Comparison of ENCODE assay signal across 8 cellular contexts in genomic region chr16:53775821-53776431, GRCh38.
DNase-seq lines count a peak whose midpoint lies in the region; ATAC-seq and TF ChIP-seq lines count a peak whose summit lies in the region.

No MANE protein-coding gene starts in this region.

- CTCF ChIA-PET in PC-3 (lab: Charles Lee), result interaction anchor here (0.6 to 1.1 kb wide), 2 partner anchors 114 to 226 kb away, joined by 3 to 5 read pairs; no protein-coding TSS in a partner anchor

- H3K36me3 ChIP-seq in PC-3 (ENCODE audit: low read depth, low read length), result no peaks in the 10 kb centered on the region
- H3K36me3 ChIP-seq in fibroblast of lung (ENCODE audit: control insufficient read depth, insufficient read depth, low read length), result no peaks in the 10 kb centered on the region

- intact Hi-C loops in PC-3 (cut with micrococcal nuclease), result loop anchor here (10.0 kb wide), 2 partner anchors 309 to 1689 kb away; no protein-coding TSS in a partner anchor
- intact Hi-C loops in sciatic nerve (cut with DNase I), result no loop called here

- no peaks in the 10 kb centered on the region for H3K27me3 Mint-ChIP-seq in activated naive CD8-positive, alpha-beta T cell treated with anti-CD3 and anti-CD28 coated beads for 36 hours

- H3K4me3 Mint-ChIP-seq in activated naive CD8-positive, alpha-beta T cell treated with anti-CD3 and anti-CD28 coated beads for 36 hours, result no peak overlapping the region

- TF ChIP-seq CTCF in PC-3 (conservative IDR thresholded peaks at IDR 0.05; ENCODE audit: low read depth, low read length) (no peak), fibroblast of lung (conservative IDR thresholded peaks at IDR 0.05 in 1 of 2, IDR thresholded peaks at IDR 0.05 in 1 of 2; ENCODE audit: low read depth in 1 of 2, low read length in 2 of 2) (no peak)

- H2AFZ ChIP-seq in PC-3 (ENCODE audit: low read length) (0 out of 2 replicates have a peak overlapping the region, but pooled peaks have one; percentile 46), fibroblast of lung (ENCODE audit: low read length) (no peak overlapping the region)

- DNase-seq in ELR (ENCODE audit: low read depth) (peak; percentile 93), PC-3 (peak; percentile 89), fibroblast of lung (ENCODE audit: low read depth in 2 of 2) (peak; percentile 90 to 97), sciatic nerve (ENCODE audit: low spot score) (no peak), GDM1 (lab: John Stamatoyannopoulos, UW) (no peak), NCI-H526 (lab: John Stamatoyannopoulos, UW) (no peak)
- DNase-seq in activated naive CD8-positive, alpha-beta T cell treated with anti-CD3 and anti-CD28 coated beads for 36 hours, result no peak

- H3K27ac Mint-ChIP-seq in activated naive CD8-positive, alpha-beta T cell treated with anti-CD3 and anti-CD28 coated beads for 36 hours, result no peak overlapping the region

- no peaks in the 10 kb centered on the region for H3K9me3 Mint-ChIP-seq in activated naive CD8-positive, alpha-beta T cell treated with anti-CD3 and anti-CD28 coated beads for 36 hours

- peak; percentile 79 for ATAC-seq in PC-3
- peak; percentile 76 for ATAC-seq in sciatic nerve
- ATAC-seq in HG03457 (IDR thresholded peaks at IDR 0.05; ENCODE audit: unreplicated experiment), result no peak

- H3K9ac ChIP-seq in PC-3 (ENCODE audit: low read length), result peak overlapping the region; percentile 34
- no peak overlapping the region for H3K9ac ChIP-seq in fibroblast of lung (ENCODE audit: insufficient read depth, low read length)

- no peaks in the 10 kb centered on the region for H3K9me3 ChIP-seq in PC-3 (ENCODE audit: low read length)
- H3K9me3 ChIP-seq in fibroblast of lung (ENCODE audit: control insufficient read depth, insufficient read depth, low read depth, low read length), result no peaks in the 10 kb centered on the region

- H3K4me3 ChIP-seq in PC-3 (ENCODE audit: low read length) (peak overlapping the region; percentile 55), fibroblast of lung (replicated peaks in 1 of 4; ENCODE audit: control extremely low read depth in 1 of 4, insufficient read depth in 1 of 4, low read depth in 3 of 4, low read length in 4 of 4) (no peak overlapping the region)

- peak overlapping the region; percentile 79 for H3K4me2 ChIP-seq in PC-3 (ENCODE audit: low read length)
- H3K4me2 ChIP-seq in fibroblast of lung (ENCODE audit: extremely low read depth, insufficient read depth, low read length), result peak overlapping the region; percentile 49

- POLR2A ChIA-PET in PC-3 (lab: Charles Lee; ENCODE audit: unreplicated experiment), result interaction anchor here (0.6 to 0.7 kb wide), 3 partner anchors 9 to 304 kb away, joined by 3 read pairs; no protein-coding TSS in a partner anchor

- H3K4me1 Mint-ChIP-seq in activated naive CD8-positive, alpha-beta T cell treated with anti-CD3 and anti-CD28 coated beads for 36 hours, result peaks cover 18% of the 10 kb centered on the region

- H3K27me3 ChIP-seq in PC-3 (ENCODE audit: low read length), result no peaks in the 10 kb centered on the region
- no peaks in the 10 kb centered on the region for H3K27me3 ChIP-seq in fibroblast of lung (ENCODE audit: control insufficient read depth, insufficient read depth, low read length)

- H3K79me2 ChIP-seq in PC-3 (ENCODE audit: low read length) (peaks cover 77% of the 10 kb centered on the region), fibroblast of lung (ENCODE audit: control insufficient read depth, insufficient read depth, low read length) (peaks cover 2% of the 10 kb centered on the region)

- no peaks in the 10 kb centered on the region for H3F3A ChIP-seq in PC-3 (ENCODE audit: low read length, unreplicated experiment)

- no TSS peak for BruUV-seq in PC-3 (replicated peaks; lab: Mats Ljungman, UMichigan)

- H3K4me1 ChIP-seq in PC-3 (ENCODE audit: insufficient read depth, low read length) (peaks cover 54% of the 10 kb centered on the region), fibroblast of lung (ENCODE audit: control insufficient read depth, extremely low read depth, insufficient read depth, low read length) (peaks cover 10% of the 10 kb centered on the region)

- no peaks in the 10 kb centered on the region for H3K9me2 ChIP-seq in PC-3 (replicated peaks; ENCODE audit: low read length)

- no peaks in the 10 kb centered on the region for H4K20me1 ChIP-seq in PC-3 (ENCODE audit: low read length)
- no peaks in the 10 kb centered on the region for H4K20me1 ChIP-seq in fibroblast of lung (ENCODE audit: control insufficient read depth, extremely low read depth, insufficient read depth, low read length)

- H3K36me3 Mint-ChIP-seq in activated naive CD8-positive, alpha-beta T cell treated with anti-CD3 and anti-CD28 coated beads for 36 hours, result no peaks in the 10 kb centered on the region

- peak overlapping the region; percentile 87 for H3K27ac ChIP-seq in PC-3 (ENCODE audit: low read length)
- H3K27ac ChIP-seq in fibroblast of lung (ENCODE audit: insufficient read depth, low read length), result no peak overlapping the region

Comparison
In these comparisons a context has a peak if more than half of its experiments do, and no peak if none do; other contexts are left out.
1. DNase-seq: peak in ELR (single experiment), PC-3 (single experiment) and fibroblast of lung (2 of 2); none in sciatic nerve (single experiment), activated naive CD8-positive, alpha-beta T cell treated with anti-CD3 and anti-CD28 coated beads for 36 hours (single experiment), GDM1 (single experiment) and NCI-H526 (0 of 2).